ENCODE assay signal across 2 cellular contexts in the genomic region with DNA sequence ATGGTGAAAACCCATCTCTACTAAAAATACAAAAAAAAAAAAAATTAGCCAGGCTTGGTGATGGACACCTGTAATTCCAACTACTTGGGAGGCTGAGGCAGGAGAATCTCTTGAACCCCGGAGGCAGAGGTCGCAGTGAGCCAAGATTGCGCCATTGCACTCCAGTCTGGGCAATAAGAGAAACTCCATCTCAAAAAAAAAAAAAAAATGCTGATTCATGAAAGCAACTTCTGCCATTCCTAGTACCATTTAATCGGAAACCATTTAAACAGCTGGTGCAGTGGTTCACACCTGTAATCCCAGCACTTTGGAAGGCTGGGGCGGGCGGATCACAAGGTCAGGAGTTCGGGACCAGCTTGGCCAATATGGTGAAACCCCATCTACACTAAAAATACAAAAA.
TF ChIP-seq lines count a peak whose summit lies in the region.

No MANE protein-coding gene starts in this region.

TF ChIP-seq in IMR-90, 13 proteins besides CTCF, POLR2A, EP300 and RAD21:
- TF ChIP-seq MAFK (IDR thresholded peaks at IDR 0.05; ENCODE audit: low read depth, low read length): peak; percentile 36; the same call in 1 of the 2 replicates

TF ChIP-seq in HepG2, 621 proteins besides CTCF, POLR2A, EP300 and RAD21:
- TF ChIP-seq MAFF (IDR thresholded peaks at IDR 0.05; ENCODE audit: low read depth, low read length) (peak; percentile 31), MAFK (conservative IDR thresholded peaks at IDR 0.05 in 1 of 2, IDR thresholded peaks at IDR 0.05 in 1 of 2; ENCODE audit: low read length in 2 of 2) (peak; percentile 42 to 60; a peak in 3 of 4 replicates), ZNF563 (CRISPR knock-in tag; IDR thresholded peaks at IDR 0.05) (0 out of 2 replicates have a peak, but pooled peaks have one; percentile 14)
